10 cellular contexts compared by ENCODE assay signal in the genomic region with DNA sequence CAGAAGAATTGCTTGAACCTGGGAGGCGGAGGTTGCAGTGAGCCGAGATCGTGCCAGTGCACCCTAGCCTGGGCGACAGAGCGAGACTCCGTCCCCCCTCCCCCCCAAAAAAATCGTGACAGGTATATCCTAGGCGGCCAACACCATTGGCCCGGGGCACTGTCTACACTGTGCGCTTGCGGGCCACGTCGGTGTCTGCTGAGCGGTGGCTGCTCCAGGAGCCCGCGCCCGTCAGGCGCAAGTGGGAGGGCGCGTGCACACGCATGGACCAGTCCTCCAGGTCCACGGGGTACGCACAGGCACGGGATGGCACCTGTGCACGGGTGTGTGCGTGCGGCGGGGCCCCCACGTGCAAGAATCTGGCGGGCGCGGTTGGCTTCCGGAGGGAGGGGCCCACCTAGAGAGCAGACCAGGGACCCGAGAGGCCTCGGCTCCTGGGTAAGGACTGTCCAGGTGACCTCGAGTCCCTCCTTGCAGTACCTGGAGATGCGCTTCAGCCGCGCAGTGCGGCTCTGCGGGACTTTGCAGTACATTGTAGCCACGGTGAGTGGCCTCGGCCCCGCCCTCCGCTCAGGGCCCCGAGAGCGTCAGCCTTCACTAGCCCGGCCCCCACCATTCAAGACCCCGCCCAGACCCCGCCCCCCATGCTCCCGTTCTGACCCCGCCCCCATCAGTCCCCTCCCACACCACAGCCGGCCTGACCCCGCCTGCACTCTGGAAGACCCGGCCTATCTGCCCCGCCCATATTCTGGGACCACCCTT. TPM values are rescaled to one million over a fixed set of nuclear protein-coding genes. Genes with fewer than 3 reads are reported as not detected.
A peak's percentile ranks its signal among the peaks of the same experiment; 100 is the strongest.
DNase-seq lines count a peak whose midpoint lies in the region; ATAC-seq and TF ChIP-seq lines count a peak whose summit lies in the region.
"Had no signal": no experiment of that assay in that cellular context is flagged by ENCODE, and none has a peak within 500 bp of the region (broad histone marks: within the 10 kb centered on the region; RNA-seq: fewer than 3 reads in every experiment).

No MANE protein-coding gene starts in this region.

- in situ Hi-C loops in GM13977 (cut with MboI; ENCODE audit: low pct_unique_long_range_greater_than_20kb, low sequenced_read_pairs, unreplicated experiment), result no loop called here

- TF ChIP-seq POLR2A in sigmoid colon (IDR thresholded peaks at IDR 0.05), result no peak

- H3K27me3 ChIP-seq in sigmoid colon, result peaks cover 38 to 80% (median 62%) of the 10 kb centered on the region in 3 donors

- TF ChIP-seq EP300 in sigmoid colon (IDR thresholded peaks at IDR 0.05), result no peak

- H3K4me3 ChIP-seq in sigmoid colon, result no peak overlapping the region

- ATAC-seq in HG02852 (IDR thresholded peaks at IDR 0.05; ENCODE audit: unreplicated experiment) (no peak), sciatic nerve (no peak)

- intact Hi-C loops in sigmoid colon (cut with DNase I) (no loop called here), sciatic nerve (cut with DNase I) (no loop called here)

- peak overlapping the region; percentile 70 for H3K4me3 Mint-ChIP-seq in glutamatergic neuron (ENCODE audit: unreplicated experiment)

- H3K4me1 ChIP-seq in sigmoid colon, result peaks cover 0 to 22% (median 20%) of the 10 kb centered on the region in 4 donors

- no peaks in the 10 kb centered on the region for H3K36me3 Mint-ChIP-seq in glutamatergic neuron (ENCODE audit: unreplicated experiment)

- no peak for TF ChIP-seq CTCF in GM13977 (IDR thresholded peaks at IDR 0.05; ENCODE audit: extremely low read depth, insufficient read depth, missing control alignments)
- TF ChIP-seq CTCF in glutamatergic neuron (IDR thresholded peaks at IDR 0.05; ENCODE audit: partially characterized antibody, unreplicated experiment), result no peak
- TF ChIP-seq CTCF in sigmoid colon (IDR thresholded peaks at IDR 0.05), result no peak

- no peaks in the 10 kb centered on the region for H3K4me1 Mint-ChIP-seq in glutamatergic neuron (ENCODE audit: low read depth, unreplicated experiment)

- no peaks in the 10 kb centered on the region for H3K9me3 ChIP-seq in sigmoid colon

- 4 to 5% methylated on average over 56 of the region's 56 CpGs for WGBS in sigmoid colon, 2 donors

- H3K9me3 Mint-ChIP-seq in glutamatergic neuron (ENCODE audit: unreplicated experiment), result peaks cover 3% of the 10 kb centered on the region

- peak overlapping the region; percentile 70 for H3K27ac Mint-ChIP-seq in glutamatergic neuron (ENCODE audit: unreplicated experiment)

- DNase-seq in GM13977 (ENCODE audit: low spot score) (peak; percentile 89), NCI-H69 (lab: John Stamatoyannopoulos, UW) (peak; percentile 81), glutamatergic neuron (peak; percentile 87), sigmoid colon (no peak), sciatic nerve (ENCODE audit: low spot score) (no peak)
- DNase-seq in activated CD8-positive, alpha-beta memory T cell treated with anti-CD3 and anti-CD28 coated beads, Interleukin-2, amount 50 U/mL, for 48 hours, result peak; percentile 85
- peak in 2 of 3 experiments; percentile 56 to 59 for DNase-seq in stimulated activated CD4-positive, alpha-beta T cell treated with anti-CD3 and anti-CD28 coated beads, TNF-alpha, amount 100 ng/mL, for 4 hours (ENCODE audit: low read depth in 3 of 3)

- H3K27me3 Mint-ChIP-seq in glutamatergic neuron (ENCODE audit: unreplicated experiment), result peaks cover 3% of the 10 kb centered on the region

- H3K27ac ChIP-seq in sigmoid colon, result no peak overlapping the region

- H3K36me3 ChIP-seq in sigmoid colon, result no peaks in the 10 kb centered on the region

RNA-seq across cellular contexts. Expression of a gene that starts 2.1 kb away (rescaled TPM):
- 4.3 TPM for total RNA-seq in glutamatergic neuron (ENCODE audit: unreplicated experiment)
- total RNA-seq in sigmoid colon, result not detected
- under 1 TPM in 2 of 3 donors, not detected in 1; 0.13 to 0.60 TPM for polyA plus RNA-seq in sigmoid colon
- not detected for total RNA-seq in sciatic nerve
- total RNA-seq: lung microvascular endothelial cell had no signal

RNA-seq across cellular contexts. Expression of a gene that starts 14.1 kb away (rescaled TPM):
- total RNA-seq in glutamatergic neuron (ENCODE audit: unreplicated experiment), result 1,135 TPM
- 1,000 to 10,000 TPM; 1,686 to 2,372 (median 2,021) TPM for total RNA-seq in sigmoid colon
- 1,000 to 10,000 TPM; 3,119 to 3,945 (median 3,295) TPM for polyA plus RNA-seq in sigmoid colon
- total RNA-seq in sciatic nerve, result 1,112 TPM

RNA-seq across cellular contexts. Expression of a gene that starts 26.1 kb away (rescaled TPM):
- total RNA-seq in glutamatergic neuron (ENCODE audit: unreplicated experiment) (1.3 TPM), sigmoid colon (1 to 10 TPM; 1.4 to 4.3 (median 1.7) TPM), sciatic nerve (18.4 TPM)
- polyA plus RNA-seq in sigmoid colon, result 10 to 100 TPM in 1 of 3 donors, 1 to 10 TPM in 1, under 1 TPM in 1; 0.46 to 22.0 (median 1.2) TPM

RNA-seq across cellular contexts. Expression of a gene that starts 52.5 kb away (rescaled TPM):
- total RNA-seq in glutamatergic neuron (ENCODE audit: unreplicated experiment), result not detected
- total RNA-seq in sigmoid colon, result not detected
- under 1 TPM in 1 of 3 donors, not detected in 2; 0.85 TPM for polyA plus RNA-seq in sigmoid colon
- total RNA-seq in sciatic nerve, result not detected
- total RNA-seq: lung microvascular endothelial cell, NCI-H460 had no signal

RNA-seq across cellular contexts. Expression of a gene that starts 59.0 kb away (rescaled TPM):
- total RNA-seq in glutamatergic neuron (ENCODE audit: unreplicated experiment) (87.9 TPM), sigmoid colon (10 to 100 TPM; 52.8 to 86.4 (median 73.1) TPM), sciatic nerve (55.1 TPM)
- polyA plus RNA-seq in sigmoid colon, result 100 to 1,000 TPM in 1 of 3 donors, 10 to 100 TPM in 2; 72.8 to 126 (median 99.1) TPM

Comparison
In these comparisons a context has a peak if more than half of its experiments do, and no peak if none do; other contexts are left out.
1. DNase-seq: peak in GM13977 (single experiment), NCI-H69 (single experiment), activated CD8-positive, alpha-beta memory T cell treated with anti-CD3 and anti-CD28 coated beads, Interleukin-2, amount 50 U/mL, for 48 hours (single experiment), glutamatergic neuron (single experiment) and stimulated activated CD4-positive, alpha-beta T cell treated with anti-CD3 and anti-CD28 coated beads, TNF-alpha, amount 100 ng/mL, for 4 hours (2 of 3); none in sigmoid colon (single experiment) and sciatic nerve (single experiment).